8 cellular contexts compared by ENCODE assay signal in the genomic region with DNA sequence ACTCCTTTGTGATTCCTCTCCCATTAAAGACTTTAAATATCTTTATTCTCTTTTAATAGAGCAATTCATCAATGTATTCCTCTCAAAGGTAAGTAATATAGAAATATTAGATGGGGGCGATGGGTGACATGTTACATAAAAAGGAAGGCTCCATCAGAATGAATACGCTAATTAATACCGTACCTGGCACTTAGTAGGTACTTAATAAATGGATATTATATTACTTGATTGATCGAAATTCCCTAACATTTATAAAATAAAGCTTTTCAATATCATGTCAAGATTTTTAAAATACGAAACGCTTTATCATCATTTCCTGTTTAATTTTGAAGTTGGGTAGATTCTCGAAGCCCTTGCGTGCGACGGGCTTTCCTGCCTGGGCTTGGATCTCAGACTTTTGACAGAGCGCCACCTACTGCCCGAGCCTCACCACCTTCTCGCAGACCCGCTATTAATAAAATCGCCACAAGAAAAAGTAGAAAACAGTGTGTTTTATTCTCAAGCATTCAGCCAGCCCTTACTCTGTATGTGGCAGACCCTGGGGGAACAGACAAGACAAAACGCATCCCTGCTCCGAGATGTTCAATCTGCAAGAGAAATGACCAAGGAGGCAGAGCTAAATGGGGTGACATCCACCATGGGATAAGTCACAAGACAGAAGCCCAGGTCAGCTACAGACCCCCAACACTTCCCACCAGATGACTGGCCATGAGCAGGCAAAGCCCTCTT.
DNase-seq lines count a peak whose midpoint lies in the region; TF ChIP-seq lines count a peak whose summit lies in the region.

No MANE protein-coding gene starts in this region.

- H3K27ac ChIP-seq in OCI-LY7 (ENCODE audit: low read depth, low read length, poor library complexity, severe bottlenecking): no peak overlapping the region

- POLR2A ChIA-PET in OCI-LY7 (lab: Charles Lee): interaction anchor here (0.6 to 1.6 kb wide), 5 partner anchors 18 to 1029 kb away, joined by 3 to 5 read pairs (median 3); no protein-coding TSS in a partner anchor

- H3K4me1 ChIP-seq in HAP-1 (no peaks in the 10 kb centered on the region; the same call in 1 of the 2 replicates), OCI-LY7 (ENCODE audit: insufficient read depth, low read length, poor library complexity, severe bottlenecking) (no peaks in the 10 kb centered on the region)

- H3K27me3 Mint-ChIP-seq in CD14-positive monocyte (ENCODE audit: low read depth in 3 of 3) (peaks cover 7 to 18% (median 9%) of the 10 kb centered on the region in 3 donors), neural crest cell (ENCODE audit: low read depth) (no peaks in the 10 kb centered on the region)
- H3K27me3 Mint-ChIP-seq in stimulated activated naive CD8-positive, alpha-beta T cell treated with anti-CD3 and anti-CD28 coated beads, Interleukin-15, Interleukin-2, amounts not matched to agents 100 ng/mL and 50 ng/mL, for 24 hours: no peaks in the 10 kb centered on the region

- H3K9me3 ChIP-seq in HAP-1: no peaks in the 10 kb centered on the region
- H3K9me3 ChIP-seq in OCI-LY7 (ENCODE audit: low read length): no peaks in the 10 kb centered on the region

- H3K9me3 Mint-ChIP-seq in CD14-positive monocyte (peaks cover 0 to 1% (median 0%) of the 10 kb centered on the region in 7 donors), neural crest cell (peaks cover 4% of the 10 kb centered on the region)
- H3K9me3 Mint-ChIP-seq in stimulated activated naive CD8-positive, alpha-beta T cell treated with anti-CD3 and anti-CD28 coated beads, Interleukin-15, Interleukin-2, amounts not matched to agents 100 ng/mL and 50 ng/mL, for 24 hours: no peaks in the 10 kb centered on the region

- no peaks in the 10 kb centered on the region for H3K79me2 ChIP-seq in OCI-LY7 (ENCODE audit: insufficient read depth, low read depth, low read length)

- H3K4me2 ChIP-seq in OCI-LY7 (ENCODE audit: low read length): no peak overlapping the region

- peaks cover 6% of the 10 kb centered on the region for H3K4me1 Mint-ChIP-seq in CD14-positive monocyte
- H3K4me1 Mint-ChIP-seq in neural crest cell: peaks cover 14% of the 10 kb centered on the region
- peaks cover 54% of the 10 kb centered on the region for H3K4me1 Mint-ChIP-seq in stimulated activated naive CD8-positive, alpha-beta T cell treated with anti-CD3 and anti-CD28 coated beads, Interleukin-15, Interleukin-2, amounts not matched to agents 100 ng/mL and 50 ng/mL, for 24 hours (ENCODE audit: low read depth)

- H3K4me3 ChIP-seq in HAP-1: no peak overlapping the region
- no peak overlapping the region for H3K4me3 ChIP-seq in OCI-LY7 (ENCODE audit: low read depth, low read length, poor library complexity, severe bottlenecking)

- H3K27ac Mint-ChIP-seq in CD14-positive monocyte (no peak overlapping the region), neural crest cell (ENCODE audit: unreplicated experiment) (peak overlapping the region; percentile 20)
- H3K27ac Mint-ChIP-seq in stimulated activated naive CD8-positive, alpha-beta T cell treated with anti-CD3 and anti-CD28 coated beads, Interleukin-15, Interleukin-2, amounts not matched to agents 100 ng/mL and 50 ng/mL, for 24 hours: peak overlapping the region; percentile 76

- no peak overlapping the region for H2AFZ ChIP-seq in OCI-LY7 (ENCODE audit: low read length)

- no peaks in the 10 kb centered on the region for H3K27me3 ChIP-seq in HAP-1 (ENCODE audit: low read depth)

- CTCF ChIA-PET in OCI-LY7 (lab: Charles Lee; ENCODE audit: unreplicated experiment): interaction anchor here (0.5 to 1.3 kb wide), 4 partner anchors 8 to 444 kb away, joined by 3 read pairs; no protein-coding TSS in a partner anchor

- in situ Hi-C loops in HAP-1 (cut with MboI; ENCODE audit: low sequenced_read_pairs): loop anchor here (25.0 kb wide), 1 partner anchor 757 kb away; no protein-coding TSS in a partner anchor

- H4K20me1 ChIP-seq in OCI-LY7 (ENCODE audit: insufficient read depth, low read length): no peaks in the 10 kb centered on the region

- TF ChIP-seq CTCF in CD14-positive monocyte (IDR thresholded peaks at IDR 0.05) (peak; percentile 77), OCI-LY7 (conservative IDR thresholded peaks at IDR 0.05; ENCODE audit: low read length) (peak; percentile 99), neural crest cell (conservative IDR thresholded peaks at IDR 0.05) (peak; percentile 88)

- BruUV-seq in OCI-LY7 (replicated peaks; lab: Mats Ljungman, UMichigan): no TSS peak

- H3K36me3 Mint-ChIP-seq in CD14-positive monocyte (no peaks in the 10 kb centered on the region), neural crest cell (ENCODE audit: low read depth) (no peaks in the 10 kb centered on the region)
- no peaks in the 10 kb centered on the region for H3K36me3 Mint-ChIP-seq in stimulated activated naive CD8-positive, alpha-beta T cell treated with anti-CD3 and anti-CD28 coated beads, Interleukin-15, Interleukin-2, amounts not matched to agents 100 ng/mL and 50 ng/mL, for 24 hours (ENCODE audit: low read depth)

- DNase-seq in CD14-positive monocyte (ENCODE audit: low spot score) (no peak), HAP-1 (ENCODE audit: low spot score in 2 of 2) (peak; percentile 63 to 83), OCI-LY7 (ENCODE audit: low spot score) (peak; percentile 77), activated T-cell treated with anti-CD3 and anti-CD28 coated beads for 48 hours (ENCODE audit: low read depth) (peak; percentile 75), fibroblast of gingiva (ENCODE audit: low read depth) (peak; percentile 73), neural crest cell (ENCODE audit: low read depth, low spot score) (peak; percentile 75), T1000 (lab: John Stamatoyannopoulos, UW) (no peak)

- H3K4me3 Mint-ChIP-seq in CD14-positive monocyte: no peak overlapping the region
- no peak overlapping the region for H3K4me3 Mint-ChIP-seq in neural crest cell
- no peak overlapping the region for H3K4me3 Mint-ChIP-seq in stimulated activated naive CD8-positive, alpha-beta T cell treated with anti-CD3 and anti-CD28 coated beads, Interleukin-15, Interleukin-2, amounts not matched to agents 100 ng/mL and 50 ng/mL, for 24 hours

- intact Hi-C loops in CD14-positive monocyte (cut with micrococcal nuclease) (loop anchor here (5.0 to 10.0 kb wide), 3 partner anchors 444 to 754 kb away; no protein-coding TSS in a partner anchor), OCI-LY7 (cut with micrococcal nuclease; ENCODE audit: unreplicated experiment) (loop anchor here (1.0 to 5.0 kb wide), 3 partner anchors 97 to 757 kb away; no protein-coding TSS in a partner anchor)

- H3K36me3 ChIP-seq in HAP-1 (replicated peaks): no peaks in the 10 kb centered on the region
- H3K36me3 ChIP-seq in OCI-LY7 (ENCODE audit: insufficient read depth, low read length): no peaks in the 10 kb centered on the region

- no peaks in the 10 kb centered on the region for H3K9me2 ChIP-seq in OCI-LY7 (ENCODE audit: insufficient read depth, low read length)

Comparison
In these comparisons a context has a peak if more than half of its experiments do, and no peak if none do; other contexts are left out.
1. DNase-seq: peak in HAP-1 (2 of 2), OCI-LY7 (single experiment), activated T-cell treated with anti-CD3 and anti-CD28 coated beads for 48 hours (single experiment), fibroblast of gingiva (single experiment) and neural crest cell (single experiment); none in CD14-positive monocyte (single experiment) and T1000 (single experiment).
2. H3K27ac Mint-ChIP-seq: peak in neural crest cell (single experiment) and stimulated activated naive CD8-positive, alpha-beta T cell treated with anti-CD3 and anti-CD28 coated beads, Interleukin-15, Interleukin-2, amounts not matched to agents 100 ng/mL and 50 ng/mL, for 24 hours (single experiment); none in CD14-positive monocyte (0 of 7).
3. Peak in every context shown above with its lines, with median percentiles within 50 percentile points of each other: CTCF ChIP-seq.